In the genomic region with DNA sequence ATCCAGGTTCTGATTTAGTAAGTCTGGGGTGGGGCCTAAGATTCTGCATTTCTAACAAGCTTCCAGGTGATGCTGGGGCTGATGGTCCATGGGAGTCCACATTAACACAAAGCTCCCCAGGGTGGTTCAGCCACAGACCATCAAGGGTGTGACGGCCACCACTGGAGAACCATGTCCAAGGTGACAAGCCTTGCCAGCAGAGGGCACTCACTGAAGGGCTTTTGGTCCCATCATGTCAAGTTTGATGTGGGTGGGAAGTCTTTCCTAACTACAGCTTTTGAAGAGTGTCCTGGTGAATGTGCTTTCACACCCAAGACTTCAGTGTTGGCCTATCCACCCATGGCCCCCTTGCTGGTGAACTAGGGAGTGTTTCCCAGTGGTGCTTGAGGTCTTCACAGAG, we compare ENCODE assay signal across 9 cellular contexts.
DNase-seq lines count a peak whose midpoint lies in the region; ATAC-seq and TF ChIP-seq lines count a peak whose summit lies in the region.
"Had no signal": no experiment of that assay in that cellular context is flagged by ENCODE, and none has a peak within 500 bp of the region (broad histone marks: within the 10 kb centered on the region; RNA-seq: fewer than 3 reads in every experiment).

No MANE protein-coding gene starts in this region.

- CTCF ChIA-PET in OCI-LY7 (lab: Charles Lee; ENCODE audit: unreplicated experiment) = interaction anchor here (0.5 to 0.9 kb wide), 2 partner anchors 12 to 319 kb away, joined by 3 to 5 read pairs; no protein-coding TSS in a partner anchor

- H3K36me3 ChIP-seq in OCI-LY7 (ENCODE audit: insufficient read depth, low read length) (no peaks in the 10 kb centered on the region), left lung (no peaks in the 10 kb centered on the region)

- intact Hi-C loops in OCI-LY7 (cut with micrococcal nuclease; ENCODE audit: unreplicated experiment) (loop anchor here (1.0 kb wide), 1 partner anchor 41 kb away; no protein-coding TSS in a partner anchor), left lung (cut with DNase I) (no loop called here)

- H3K27ac ChIP-seq in OCI-LY7 (ENCODE audit: low read depth, low read length, poor library complexity, severe bottlenecking) (no peak overlapping the region), left lung (no peak overlapping the region)
- H3K27ac ChIP-seq: skin epidermis had no signal

- H3K4me2 ChIP-seq in OCI-LY7 (ENCODE audit: low read length) = no peak overlapping the region

- no peak overlapping the region for H2AFZ ChIP-seq in OCI-LY7 (ENCODE audit: low read length)

- no TSS peak for BruUV-seq in OCI-LY7 (replicated peaks; lab: Mats Ljungman, UMichigan)

- H3K4me3 ChIP-seq in OCI-LY7 (ENCODE audit: low read depth, low read length, poor library complexity, severe bottlenecking) (no peak overlapping the region), left lung (no peak overlapping the region)
- H3K4me3 ChIP-seq: skin epidermis had no signal

- H3K27me3 ChIP-seq in left lung = no peaks in the 10 kb centered on the region

- POLR2A ChIA-PET in OCI-LY7 (lab: Charles Lee) = no interaction called here

- TF ChIP-seq CTCF in OCI-LY7 (conservative IDR thresholded peaks at IDR 0.05; ENCODE audit: low read length) = peak; percentile 74
- peak in 1 of 2 donors; percentile 9 for TF ChIP-seq CTCF in left lung (IDR thresholded peaks at IDR 0.05)

- ATAC-seq in left lung (peak; percentile 36), GM21526 (IDR thresholded peaks at IDR 0.05; ENCODE audit: low FRiP score, unreplicated experiment) (no peak), GM21390 (IDR thresholded peaks at IDR 0.05; ENCODE audit: unreplicated experiment) (no peak), HG02763 (IDR thresholded peaks at IDR 0.05; ENCODE audit: unreplicated experiment) (no peak)

- no peaks in the 10 kb centered on the region for H3K4me1 ChIP-seq in OCI-LY7 (ENCODE audit: insufficient read depth, low read length, poor library complexity, severe bottlenecking)
- H3K4me1 ChIP-seq in left lung = no peaks in the 10 kb centered on the region

- H3K79me2 ChIP-seq in OCI-LY7 (ENCODE audit: insufficient read depth, low read depth, low read length) = no peaks in the 10 kb centered on the region

- no peaks in the 10 kb centered on the region for H3K9me3 ChIP-seq in OCI-LY7 (ENCODE audit: low read length)
- H3K9me3 ChIP-seq in left lung = no peaks in the 10 kb centered on the region

- DNase-seq in activated gamma-delta T cell treated with Interleukin-2 at 50 U/mL for 16 hours (peak; percentile 36), activated gamma-delta T cell (lab: John Stamatoyannopoulos, UW) (no peak), OCI-LY7 (ENCODE audit: low spot score) (peak; percentile 47), left lung (no peak)
- DNase-seq in activated effector memory CD4-positive, alpha-beta T cell treated with Interleukin-2 at 50 U/mL for 16 hours = peak; percentile 25

- no peaks in the 10 kb centered on the region for H4K20me1 ChIP-seq in OCI-LY7 (ENCODE audit: insufficient read depth, low read length)

- H3K9me2 ChIP-seq in OCI-LY7 (ENCODE audit: insufficient read depth, low read length) = no peaks in the 10 kb centered on the region

Comparison
In these comparisons a context has a peak if more than half of its experiments do, and no peak if none do; other contexts are left out.
1. DNase-seq: peak in activated gamma-delta T cell treated with Interleukin-2 at 50 U/mL for 16 hours (single experiment), OCI-LY7 (single experiment) and activated effector memory CD4-positive, alpha-beta T cell treated with Interleukin-2 at 50 U/mL for 16 hours (single experiment); none in activated gamma-delta T cell (single experiment) and left lung (0 of 2).